26 cellular contexts compared by ENCODE assay signal in the genomic region with DNA sequence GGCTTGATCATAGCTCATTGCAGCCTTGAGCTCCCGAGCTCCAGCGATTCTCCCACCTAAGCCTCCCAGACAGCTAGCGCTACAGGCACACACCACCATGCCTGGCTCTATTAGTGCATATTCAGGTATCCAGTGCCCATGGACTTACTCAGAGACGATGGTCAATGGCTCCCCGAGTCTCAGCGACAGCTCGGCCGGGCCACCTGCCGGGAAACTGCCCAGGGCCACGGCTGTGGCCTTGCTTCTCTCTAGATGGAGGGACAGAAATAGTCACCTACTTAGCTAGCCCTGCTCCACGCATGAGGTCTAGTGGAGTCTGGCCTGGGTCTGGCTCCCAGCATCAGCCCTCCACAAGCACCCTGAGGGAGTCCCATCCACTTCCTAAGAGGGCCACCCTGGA. TPM values are rescaled to one million over a fixed set of nuclear protein-coding genes. Genes with fewer than 3 reads are reported as not detected.
DNase-seq lines count a peak whose midpoint lies in the region; ATAC-seq, FAIRE-seq and TF ChIP-seq lines count a peak whose summit lies in the region.
"Had no signal": no experiment of that assay in that cellular context is flagged by ENCODE, and none has a peak within 500 bp of the region (broad histone marks: within the 10 kb centered on the region; RNA-seq: fewer than 3 reads in every experiment).

No MANE protein-coding gene starts in this region.

- H3K27me3 ChIP-seq in breast epithelium, result no peaks in the 10 kb centered on the region
- H3K27me3 ChIP-seq: heart right ventricle, transverse colon had no signal

- DNase-seq in stimulated activated naive CD8-positive, alpha-beta T cell treated with anti-CD3 and anti-CD28 coated beads, Interleukin-15, Interleukin-2, amounts not matched to agents 100 U/mL and 50 U/mL, for 24 hours, result no peak
- no peak for DNase-seq in activated CD4-positive, alpha-beta memory T cell treated with anti-CD3 and anti-CD28 coated beads, Interleukin-2, amount 10 ng/mL, durations not matched to agents 7 days and 5 days
- no peak for DNase-seq in effector memory CD8-positive, alpha-beta T cell
- DNase-seq in H54 (ENCODE audit: insufficient read length, low spot score) (no peak), amygdala (lab: John Stamatoyannopoulos, UW) (no peak), breast epithelium (ENCODE audit: low spot score in 2 of 2) (no peak)
- DNase-seq: activated CD4-positive, CD25-positive, alpha-beta regulatory T cell treated with anti-CD3 and anti-CD28 coated beads, Interleukin-2, amount 50 U/mL, for 72 hours; C1 segment of cervical spinal cord; DND-41; GF-D8; heart right ventricle; Karpas-422; kidney; left ventricle myocardium superior; NCI-H2029 treated with DMSO at 0.1 percent for 48 hours; NCI-H526; stimulated activated CD4-positive, alpha-beta T cell treated with anti-CD3 and anti-CD28 coated beads, Interleukin-4, amount 100 ng/mL, for 1 hour; T-helper 2 cell; transverse colon had no signal

- H3K4me1 ChIP-seq in breast epithelium, result no peaks in the 10 kb centered on the region
- H3K4me1 ChIP-seq: transverse colon had no signal

- H3K4me1 Mint-ChIP-seq in stimulated activated naive CD8-positive, alpha-beta T cell treated with anti-CD3 and anti-CD28 coated beads, Interleukin-15, Interleukin-2, amounts not matched to agents 100 ng/mL and 50 ng/mL, for 24 hours (ENCODE audit: low read depth), result peaks cover 23% of the 10 kb centered on the region
- H3K4me1 Mint-ChIP-seq in activated CD4-positive, alpha-beta memory T cell treated with anti-CD3 and anti-CD28 coated beads, Interleukin-2, amount 10 ng/mL, durations not matched to agents 7 days and 5 days, result peaks cover 33% of the 10 kb centered on the region
- peaks cover 29 to 33% of the 10 kb centered on the region in 2 donors for H3K4me1 Mint-ChIP-seq in effector memory CD8-positive, alpha-beta T cell (ENCODE audit: low read depth in 2 of 2)

- intact Hi-C loops in breast epithelium (cut with DNase I; ENCODE audit: low total_unique reads), result no loop called here

- CTCF ChIA-PET in activated CD4-positive, alpha-beta memory T cell treated with anti-CD3 and anti-CD28 coated beads, Interleukin-2, amount 10 ng/mL, durations not matched to agents 7 days and 5 days (lab: Charles Lee), result no interaction called here

- H3K27ac ChIP-seq in breast epithelium, result no peak overlapping the region
- H3K27ac ChIP-seq: heart right ventricle, transverse colon had no signal

- H3K36me3 ChIP-seq in breast epithelium, result no peaks in the 10 kb centered on the region
- H3K36me3 ChIP-seq: transverse colon had no signal

- no peak for TF ChIP-seq POLR2A in H54 (IDR thresholded peaks at IDR 0.05; ENCODE audit: low read depth, low read length)
- no peak for TF ChIP-seq POLR2A in breast epithelium (IDR thresholded peaks at IDR 0.05)

- H3K27me3 Mint-ChIP-seq in stimulated activated naive CD8-positive, alpha-beta T cell treated with anti-CD3 and anti-CD28 coated beads, Interleukin-15, Interleukin-2, amounts not matched to agents 100 ng/mL and 50 ng/mL, for 24 hours, result no peaks in the 10 kb centered on the region
- H3K27me3 Mint-ChIP-seq in activated CD4-positive, alpha-beta memory T cell treated with anti-CD3 and anti-CD28 coated beads, Interleukin-2, amount 10 ng/mL, durations not matched to agents 7 days and 5 days, result no peaks in the 10 kb centered on the region
- H3K27me3 Mint-ChIP-seq in effector memory CD8-positive, alpha-beta T cell, result no peaks in the 10 kb centered on the region

- H3K27ac Mint-ChIP-seq in stimulated activated naive CD8-positive, alpha-beta T cell treated with anti-CD3 and anti-CD28 coated beads, Interleukin-15, Interleukin-2, amounts not matched to agents 100 ng/mL and 50 ng/mL, for 24 hours, result peak overlapping the region; percentile 72
- peak overlapping the region; percentile 2 for H3K27ac Mint-ChIP-seq in activated CD4-positive, alpha-beta memory T cell treated with anti-CD3 and anti-CD28 coated beads, Interleukin-2, amount 10 ng/mL, durations not matched to agents 7 days and 5 days
- H3K27ac Mint-ChIP-seq in effector memory CD8-positive, alpha-beta T cell, result peak overlapping the region; percentile 11 to 96

- no peak overlapping the region for H3K4me3 Mint-ChIP-seq in stimulated activated naive CD8-positive, alpha-beta T cell treated with anti-CD3 and anti-CD28 coated beads, Interleukin-15, Interleukin-2, amounts not matched to agents 100 ng/mL and 50 ng/mL, for 24 hours
- no peak overlapping the region for H3K4me3 Mint-ChIP-seq in activated CD4-positive, alpha-beta memory T cell treated with anti-CD3 and anti-CD28 coated beads, Interleukin-2, amount 10 ng/mL, durations not matched to agents 7 days and 5 days
- H3K4me3 Mint-ChIP-seq in effector memory CD8-positive, alpha-beta T cell, result no peak overlapping the region

- POLR2A ChIA-PET in activated CD4-positive, alpha-beta memory T cell treated with anti-CD3 and anti-CD28 coated beads, Interleukin-2, amount 10 ng/mL, durations not matched to agents 7 days and 5 days (lab: Charles Lee), result interaction anchor here (1.3 to 7.3 kb wide), 2 partner anchors 12 to 28 kb away, joined by 6 to 75 read pairs; partner anchors contain the start of gene SLA2

- no peak overlapping the region for H3K4me3 ChIP-seq in breast epithelium
- H3K4me3 ChIP-seq: heart right ventricle, transverse colon had no signal

- no peaks in the 10 kb centered on the region for H3K9me3 Mint-ChIP-seq in stimulated activated naive CD8-positive, alpha-beta T cell treated with anti-CD3 and anti-CD28 coated beads, Interleukin-15, Interleukin-2, amounts not matched to agents 100 ng/mL and 50 ng/mL, for 24 hours
- no peaks in the 10 kb centered on the region for H3K9me3 Mint-ChIP-seq in activated CD4-positive, alpha-beta memory T cell treated with anti-CD3 and anti-CD28 coated beads, Interleukin-2, amount 10 ng/mL, durations not matched to agents 7 days and 5 days
- H3K9me3 Mint-ChIP-seq in effector memory CD8-positive, alpha-beta T cell, result no peaks in the 10 kb centered on the region

- ATAC-seq in stimulated activated naive CD8-positive, alpha-beta T cell treated with anti-CD3 and anti-CD28 coated beads, Interleukin-15, Interleukin-2, amounts not matched to agents 100 U/mL and 50 U/mL, for 24 hours, result no peak
- no peak for ATAC-seq in effector memory CD8-positive, alpha-beta T cell (replicated peaks)
- ATAC-seq: HCT116, heart right ventricle, left ventricle myocardium superior, Right ventricle myocardium inferior, SK-N-SH treated with all-trans-retinoic acid at 6 μM for 48 hours had no signal

- TF ChIP-seq CTCF in breast epithelium (IDR thresholded peaks at IDR 0.05), result no peak

- H3K9me3 ChIP-seq in breast epithelium, result no peaks in the 10 kb centered on the region
- H3K9me3 ChIP-seq: heart right ventricle, transverse colon had no signal

- no peak for FAIRE-seq in H54 (lab: Jason Lieb, UNC)
- FAIRE-seq: D721Med, endothelial cell of umbilical vein, frontal cortex, kidney had no signal

- H3K36me3 Mint-ChIP-seq in stimulated activated naive CD8-positive, alpha-beta T cell treated with anti-CD3 and anti-CD28 coated beads, Interleukin-15, Interleukin-2, amounts not matched to agents 100 ng/mL and 50 ng/mL, for 24 hours (ENCODE audit: low read depth), result peaks cover 57% of the 10 kb centered on the region
- peaks cover 69% of the 10 kb centered on the region for H3K36me3 Mint-ChIP-seq in activated CD4-positive, alpha-beta memory T cell treated with anti-CD3 and anti-CD28 coated beads, Interleukin-2, amount 10 ng/mL, durations not matched to agents 7 days and 5 days (ENCODE audit: low read depth)
- peaks cover 87% of the 10 kb centered on the region for H3K36me3 Mint-ChIP-seq in effector memory CD8-positive, alpha-beta T cell (ENCODE audit: insufficient read depth)

RNA-seq across cellular contexts. Expression of gene SLA2, which starts 11.7 kb away (rescaled TPM):
- 10 to 100 TPM; 78.6 to 79.9 TPM for total RNA-seq in activated CD4-positive, alpha-beta memory T cell treated with anti-CD3 and anti-CD28 coated beads, Interleukin-2, amount 10 ng/mL, durations not matched to agents 7 days and 5 days
- 1 to 10 TPM in 1 of 3 donors, under 1 TPM in 2; 0.64 to 1.6 (median 0.66) TPM for total RNA-seq in breast epithelium
- total RNA-seq: endothelial cell of umbilical vein had no signal

RNA-seq across cellular contexts. Expression of gene RAB5IF, which starts 28.8 kb away (rescaled TPM):
- total RNA-seq in activated CD4-positive, alpha-beta memory T cell treated with anti-CD3 and anti-CD28 coated beads, Interleukin-2, amount 10 ng/mL, durations not matched to agents 7 days and 5 days, result 10 to 100 TPM; 92.8 to 94.1 TPM
- 10 to 100 TPM; 70.2 to 79.9 (median 77.7) TPM for total RNA-seq in breast epithelium

Comparison
In these comparisons a context has a peak if more than half of its experiments do, and no peak if none do; other contexts are left out.
1. H3K27ac Mint-ChIP-seq: peak in every context shown above with its lines; median percentile 72 in stimulated activated naive CD8-positive, alpha-beta T cell treated with anti-CD3 and anti-CD28 coated beads, Interleukin-15, Interleukin-2, amounts not matched to agents 100 ng/mL and 50 ng/mL, for 24 hours; 54 in effector memory CD8-positive, alpha-beta T cell; 2 in activated CD4-positive, alpha-beta memory T cell treated with anti-CD3 and anti-CD28 coated beads, Interleukin-2, amount 10 ng/mL, durations not matched to agents 7 days and 5 days.
2. RNA of gene SLA2, which starts 11.7 kb away (total RNA-seq): 78.6 to 79.9 TPM in activated CD4-positive, alpha-beta memory T cell treated with anti-CD3 and anti-CD28 coated beads, Interleukin-2, amount 10 ng/mL, durations not matched to agents 7 days and 5 days; 0.64 to 1.6 TPM in breast epithelium; every median in the first group is over 10 times any median in the second.